ENCODE assay signal across 1 cellular context in genomic region chr10:72356115-72356514, GRCh38.
TF ChIP-seq lines count a peak whose summit lies in the region.

No MANE protein-coding gene starts in this region.

TF ChIP-seq in HepG2, 621 proteins besides CTCF, POLR2A, EP300 and RAD21:
- peak; percentile 44 for TF ChIP-seq CEBPB (IDR thresholded peaks at IDR 0.05; ENCODE audit: borderline replicate concordance, low read depth, low read length)
- TF ChIP-seq ZFP91 (CRISPR knock-in tag; IDR thresholded peaks at IDR 0.05; ENCODE audit: borderline replicate concordance) = no peak
